Comparison of ENCODE assay signal across 8 cellular contexts in genomic region chr18:48948112-48949050, GRCh38. TPM values are rescaled to one million over a fixed set of nuclear protein-coding genes. Genes with fewer than 3 reads are reported as not detected.
DNase-seq lines count a peak whose midpoint lies in the region; ATAC-seq, FAIRE-seq and TF ChIP-seq lines count a peak whose summit lies in the region.

No MANE protein-coding gene starts in this region.

- H3K27me3 ChIP-seq in mucosa of stomach (ENCODE audit: control insufficient read depth, insufficient read depth, low read length) = no peaks in the 10 kb centered on the region

- H3K4me3 ChIP-seq in mucosa of stomach (ENCODE audit: low read length) (peak overlapping the region; percentile 94), urinary bladder (ENCODE audit: low read depth, low read length) (peak overlapping the region; percentile 88)

- no peak for TF ChIP-seq CTCF in D721Med (IDR thresholded peaks at IDR 0.05; ENCODE audit: insufficient read depth, missing control alignments)

- POLR2A ChIA-PET in activated CD8-positive, alpha-beta T cell treated with anti-CD3 and anti-CD28 coated beads, Interleukin-2, amount 10 ng/mL, durations not matched to agents 7 days and 5 days (lab: Charles Lee) = interaction anchor here (1.2 to 1.4 kb wide), 3 partner anchors 8 to 23 kb away, joined by 3 to 4 read pairs (median 3); no protein-coding TSS in a partner anchor

- H3K9ac ChIP-seq in mucosa of stomach (ENCODE audit: low read length) = peak overlapping the region; percentile 77

- H3K9me3 Mint-ChIP-seq in activated CD8-positive, alpha-beta T cell treated with anti-CD3 and anti-CD28 coated beads, Interleukin-2, amount 10 ng/mL, durations not matched to agents 7 days and 5 days (ENCODE audit: insufficient read depth) = no peaks in the 10 kb centered on the region

- H3K9me3 ChIP-seq in mucosa of stomach (ENCODE audit: control insufficient read depth, low read length) = no peaks in the 10 kb centered on the region

- H3K36me3 Mint-ChIP-seq in activated CD8-positive, alpha-beta T cell treated with anti-CD3 and anti-CD28 coated beads, Interleukin-2, amount 10 ng/mL, durations not matched to agents 7 days and 5 days (ENCODE audit: low read depth) = peaks cover 65% of the 10 kb centered on the region

- H3K27me3 Mint-ChIP-seq in activated CD8-positive, alpha-beta T cell treated with anti-CD3 and anti-CD28 coated beads, Interleukin-2, amount 10 ng/mL, durations not matched to agents 7 days and 5 days (ENCODE audit: low read depth) = no peaks in the 10 kb centered on the region

- WGBS in urinary bladder = 2% methylated on average over 52 of the region's 52 CpGs

- peak overlapping the region; percentile 100 for H3K4me3 Mint-ChIP-seq in activated CD8-positive, alpha-beta T cell treated with anti-CD3 and anti-CD28 coated beads, Interleukin-2, amount 10 ng/mL, durations not matched to agents 7 days and 5 days

- no peak for FAIRE-seq in D721Med (lab: Jason Lieb, UNC)

- ATAC-seq in activated CD8-positive, alpha-beta T cell treated with anti-CD3 and anti-CD28 coated beads, Interleukin-2, amount 10 ng/mL, durations not matched to agents 7 days and 5 days = peak; percentile 14

- H3K4me1 ChIP-seq in mucosa of stomach (ENCODE audit: control insufficient read depth, insufficient read depth, low read length) (peaks cover 41% of the 10 kb centered on the region), urinary bladder (ENCODE audit: insufficient read depth) (peaks cover 10% of the 10 kb centered on the region)

- H3K27ac ChIP-seq in epithelial cell of prostate (peak overlapping the region; percentile 99), urinary bladder (ENCODE audit: low read depth) (peak overlapping the region; percentile 40)

- peak overlapping the region; percentile 89 for H3K27ac Mint-ChIP-seq in activated CD8-positive, alpha-beta T cell treated with anti-CD3 and anti-CD28 coated beads, Interleukin-2, amount 10 ng/mL, durations not matched to agents 7 days and 5 days

- peaks cover 56% of the 10 kb centered on the region for H3K4me1 Mint-ChIP-seq in activated CD8-positive, alpha-beta T cell treated with anti-CD3 and anti-CD28 coated beads, Interleukin-2, amount 10 ng/mL, durations not matched to agents 7 days and 5 days (ENCODE audit: low read depth)

- CTCF ChIA-PET in activated CD8-positive, alpha-beta T cell treated with anti-CD3 and anti-CD28 coated beads, Interleukin-2, amount 10 ng/mL, durations not matched to agents 7 days and 5 days (lab: Charles Lee) = interaction anchor here (0.7 to 1.4 kb wide), 6 partner anchors 24 to 273 kb away, joined by 3 to 5 read pairs (median 4); no protein-coding TSS in a partner anchor

- DNase-seq in NCI-H2029 (lab: John Stamatoyannopoulos, UW) = peak; percentile 39
- DNase-seq in NCI-H2029 treated with DMSO at 0.1 percent for 48 hours (lab: John Stamatoyannopoulos, UW) = no peak
- peak; percentile 82 for DNase-seq in NCI-H146 treated with DMSO at 0.1 percent for 48 hours (lab: John Stamatoyannopoulos, UW; ENCODE audit: unreplicated experiment)
- peak; percentile 62 for DNase-seq in activated CD8-positive, alpha-beta T cell treated with anti-CD3 and anti-CD28 coated beads, Interleukin-2, amount 10 ng/mL, durations not matched to agents 7 days and 5 days
- DNase-seq in epithelial cell of prostate (ENCODE audit: low read depth, low spot score) = no peak
- DNase-seq in D721Med (ENCODE audit: insufficient read length, low spot score) = no peak

- peaks cover 3% of the 10 kb centered on the region for H3K36me3 ChIP-seq in mucosa of stomach (ENCODE audit: control insufficient read depth, insufficient read depth, low read length)
- peaks cover 2% of the 10 kb centered on the region for H3K36me3 ChIP-seq in urinary bladder (ENCODE audit: insufficient read depth)

RNA-seq across cellular contexts. Expression of gene SMAD7, which starts 2.4 kb away (rescaled TPM):
- total RNA-seq in activated CD8-positive, alpha-beta T cell treated with anti-CD3 and anti-CD28 coated beads, Interleukin-2, amount 10 ng/mL, durations not matched to agents 7 days and 5 days = 10 to 100 TPM; 23.8 to 24.1 TPM
- total RNA-seq in urinary bladder = 25.6 TPM
- polyA plus RNA-seq in urinary bladder = 31.5 TPM

Comparison
In these comparisons a context has a peak if more than half of its experiments do, and no peak if none do; other contexts are left out.
1. DNase-seq: peak in NCI-H2029 (single experiment), NCI-H146 treated with DMSO at 0.1 percent for 48 hours (single experiment) and activated CD8-positive, alpha-beta T cell treated with anti-CD3 and anti-CD28 coated beads, Interleukin-2, amount 10 ng/mL, durations not matched to agents 7 days and 5 days (single experiment); none in NCI-H2029 treated with DMSO at 0.1 percent for 48 hours (single experiment), epithelial cell of prostate (single experiment) and D721Med (single experiment).